ENCODE assay signal across 26 cellular contexts in the genomic region with DNA sequence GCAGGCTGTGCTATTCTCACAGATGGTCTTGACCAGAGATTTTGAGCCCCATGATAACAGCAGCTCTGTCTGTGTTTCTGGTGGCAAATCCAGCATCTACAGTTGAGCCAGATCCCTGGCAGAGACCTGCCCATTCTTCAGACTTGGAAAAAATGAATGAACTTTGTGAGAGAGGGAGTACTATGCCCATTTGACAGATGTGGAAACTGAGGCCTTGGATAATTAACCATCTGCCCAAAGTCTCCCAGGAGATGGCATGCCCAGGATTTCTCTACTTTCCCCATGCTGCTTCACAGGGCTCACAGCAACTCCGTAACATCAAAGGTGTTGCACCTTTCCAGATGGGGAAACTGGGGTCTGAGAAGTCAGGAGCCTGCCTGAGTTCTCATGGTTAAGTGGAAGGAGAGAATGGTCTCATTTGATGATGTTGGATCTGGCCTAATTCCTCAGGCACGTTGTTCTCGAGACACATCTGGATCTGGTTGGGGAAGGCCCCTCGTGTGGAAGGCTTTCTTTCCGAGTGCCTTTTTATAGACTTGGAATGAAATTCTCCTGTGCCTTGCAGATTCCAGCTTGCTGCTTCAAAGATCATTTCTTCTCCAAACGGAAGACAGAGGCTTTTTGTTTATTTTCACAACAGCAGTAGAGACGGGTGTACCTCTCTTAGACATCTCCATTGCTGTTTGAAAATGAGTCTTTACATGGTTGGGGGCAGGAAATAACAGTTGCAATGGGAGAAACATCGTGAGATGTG.
DNase-seq lines count a peak whose midpoint lies in the region; ATAC-seq and TF ChIP-seq lines count a peak whose summit lies in the region.
"Had no signal": no experiment of that assay in that cellular context is flagged by ENCODE, and none has a peak within 500 bp of the region (broad histone marks: within the 10 kb centered on the region; RNA-seq: fewer than 3 reads in every experiment).

No MANE protein-coding gene starts in this region.

- H3K23ac ChIP-seq in mesenchymal stem cell (ENCODE audit: low read length in 2 of 2), result no peak overlapping the region

- H4K91ac ChIP-seq in mesenchymal stem cell (ENCODE audit: low read length), result no peak overlapping the region

- no peak for ATAC-seq in HG03439 (IDR thresholded peaks at IDR 0.05; ENCODE audit: unreplicated experiment)
- no peak for ATAC-seq in HG02884 (IDR thresholded peaks at IDR 0.05; ENCODE audit: unreplicated experiment)
- ATAC-seq: activated CD4-positive, CD25-positive, alpha-beta regulatory T cell treated with anti-CD3 and anti-CD28 coated beads, Interleukin-2, amount 50 U/mL, for 24 hours; effector memory CD8-positive, alpha-beta T cell; heart left ventricle; natural killer cell; pancreas; right cardiac atrium; stimulated activated naive CD8-positive, alpha-beta T cell treated with anti-CD3 and anti-CD28 coated beads, Interleukin-15, Interleukin-2, amounts not matched to agents 100 U/mL and 50 U/mL, for 24 hours had no signal

- no peaks in the 10 kb centered on the region for H3K9me3 ChIP-seq in mesenchymal stem cell (ENCODE audit: control insufficient read depth, low read length)
- H3K9me3 ChIP-seq: pancreas, SJCRH30 had no signal

- peak overlapping the region in 1 of 2 experiments; percentile 28 for H3K18ac ChIP-seq in mesenchymal stem cell (ENCODE audit: low read depth in 1 of 2, low read length in 2 of 2)

- H2AK5ac ChIP-seq in mesenchymal stem cell (ENCODE audit: low read length, severe bottlenecking), result no peak overlapping the region

- WGBS in mesenchymal stem cell, result 47% methylated on average over 8 of the region's 8 CpGs

- no peaks in the 10 kb centered on the region for H3K4me1 ChIP-seq in mesenchymal stem cell (ENCODE audit: control insufficient read depth, insufficient read depth, low read depth, low read length)
- H3K4me1 ChIP-seq: heart left ventricle, left ventricle myocardium inferior, SJCRH30 had no signal

- no peak overlapping the region for H3K4me3 ChIP-seq in mesenchymal stem cell (ENCODE audit: insufficient read depth in 1 of 2, low read depth in 1 of 2, low read length in 2 of 2)
- H3K4me3 ChIP-seq: heart left ventricle, left ventricle myocardium inferior, pancreas, SJCRH30 had no signal

- no peak for TF ChIP-seq CTCF in AG09319 (IDR thresholded peaks at IDR 0.05; ENCODE audit: low read depth, low read length)

- H3K14ac ChIP-seq in mesenchymal stem cell (ENCODE audit: low read length in 2 of 2), result peak overlapping the region in 1 of 2 experiments; percentile 1

- H2AFZ ChIP-seq in mesenchymal stem cell (ENCODE audit: low read depth, low read length), result no peak overlapping the region

- no peak overlapping the region for H2BK120ac ChIP-seq in mesenchymal stem cell (ENCODE audit: low read depth, low read length)

- H2BK12ac ChIP-seq in mesenchymal stem cell (ENCODE audit: low read length in 2 of 2), result peak overlapping the region in 1 of 2 experiments; percentile 18

- peak overlapping the region; percentile 39 for H3K9ac ChIP-seq in mesenchymal stem cell (ENCODE audit: low read length)

- H3K27ac ChIP-seq in mesenchymal stem cell (ENCODE audit: low read length, poor library complexity, severe bottlenecking), result no peak overlapping the region
- H3K27ac ChIP-seq: brain microvascular endothelial cell, heart left ventricle, left ventricle myocardium inferior, pancreas, SJCRH30 had no signal

- H3K79me1 ChIP-seq in mesenchymal stem cell (replicated peaks; ENCODE audit: low read length, poor library complexity, severe bottlenecking), result no peaks in the 10 kb centered on the region

- no peak overlapping the region for H2BK15ac ChIP-seq in mesenchymal stem cell (ENCODE audit: low read depth, poor library complexity, severe bottlenecking)

- peak overlapping the region in 1 of 2 experiments; percentile 55 for H3K4ac ChIP-seq in mesenchymal stem cell (ENCODE audit: low read depth in 1 of 2, low read length in 2 of 2)

- no peak overlapping the region for H4K8ac ChIP-seq in mesenchymal stem cell (ENCODE audit: low read length)

- H3K4me2 ChIP-seq in mesenchymal stem cell (ENCODE audit: low read length, poor library complexity, severe bottlenecking), result no peak overlapping the region

- DNase-seq in AG09319 (ENCODE audit: extremely low read depth, low read depth), result peak; percentile 69
- DNase-seq in RPMI7951 (ENCODE audit: low read depth), result peak; percentile 28
- peak; percentile 93 for DNase-seq in fibroblast of gingiva (ENCODE audit: low read depth)
- peak; percentile 25 for DNase-seq in mesenchymal stem cell
- DNase-seq in Ammon's horn (ENCODE audit: low spot score), result no peak
- no peak for DNase-seq in amygdala (lab: John Stamatoyannopoulos, UW)
- DNase-seq: activated CD4-positive, alpha-beta memory T cell treated with anti-CD3 and anti-CD28 coated beads, Interleukin-2, amount 10 ng/mL, durations not matched to agents 7 days and 5 days; activated naive CD8-positive, alpha-beta T cell treated with anti-CD3 and anti-CD28 coated beads, Interleukin-2, amount 10 ng/mL, durations not matched to agents 7 days and 5 days; brain microvascular endothelial cell; CD4-positive, alpha-beta T cell; effector memory CD8-positive, alpha-beta T cell; heart left ventricle; Karpas-422; left ventricle myocardium inferior; midbrain; natural killer cell; NCI-H1694; NCI-H510A treated with DMSO at 0.1 percent for 48 hours; pancreas; right cardiac atrium; SJCRH30; stimulated activated CD4-positive, alpha-beta T cell treated with anti-CD3 and anti-CD28 coated beads, Interleukin-12 subunit alpha, Interleukin-12 subunit beta, amount 100 ng/mL, for 4 hours; stimulated activated naive CD8-positive, alpha-beta T cell treated with anti-CD3 and anti-CD28 coated beads, Interleukin-15, Interleukin-2, amounts not matched to agents 100 U/mL and 50 U/mL, for 24 hours had no signal

- no peak overlapping the region for H2BK5ac ChIP-seq in mesenchymal stem cell (ENCODE audit: low read depth, low read length, poor library complexity, severe bottlenecking)

- H3K27me3 ChIP-seq in mesenchymal stem cell (ENCODE audit: control insufficient read depth in 1 of 2, insufficient read depth in 1 of 2, low read length in 2 of 2), result peaks cover 0 to 4% of the 10 kb centered on the region in 2 experiments
- H3K27me3 ChIP-seq: brain microvascular endothelial cell, heart left ventricle, pancreas, SJCRH30 had no signal

- no peaks in the 10 kb centered on the region for H3K36me3 ChIP-seq in mesenchymal stem cell (ENCODE audit: control insufficient read depth in 1 of 2, insufficient read depth in 2 of 2, low read depth in 1 of 2, low read length in 2 of 2)
- H3K36me3 ChIP-seq: brain microvascular endothelial cell, heart left ventricle, left ventricle myocardium inferior, pancreas, SJCRH30 had no signal

Comparison
In these comparisons a context has a peak if more than half of its experiments do, and no peak if none do; other contexts are left out.
1. DNase-seq: peak in AG09319 (single experiment), RPMI7951 (single experiment), fibroblast of gingiva (single experiment) and mesenchymal stem cell (single experiment); none in Ammon's horn (single experiment) and amygdala (0 of 56).